In genomic region chr17:16915752-16916556, GRCh38 we compare ENCODE assay signal across 8 cellular contexts. TPM values are rescaled to one million over a fixed set of nuclear protein-coding genes. Genes with fewer than 3 reads are reported as not detected.
A peak's percentile ranks its signal among the peaks of the same experiment; 100 is the strongest.
DNase-seq lines count a peak whose midpoint lies in the region; ATAC-seq and TF ChIP-seq lines count a peak whose summit lies in the region.

No MANE protein-coding gene starts in this region.

- peak; percentile 36 for TF ChIP-seq CTCF in CD4-positive, alpha-beta T cell (IDR thresholded peaks at IDR 0.05)

- intact Hi-C loops in CD4-positive, alpha-beta T cell (cut with DNase I, micrococcal nuclease) = no loop called here

- H3K27me3 Mint-ChIP-seq in CD4-positive, alpha-beta T cell = no peaks in the 10 kb centered on the region
- H3K27me3 Mint-ChIP-seq in activated naive CD8-positive, alpha-beta T cell treated with anti-CD3 and anti-CD28 coated beads, Interleukin-2, amount 50 U/mL, for 24 hours = peaks cover 2% of the 10 kb centered on the region

- peaks cover 23% of the 10 kb centered on the region for H3K4me1 Mint-ChIP-seq in CD4-positive, alpha-beta T cell (ENCODE audit: low read depth)
- H3K4me1 Mint-ChIP-seq in activated naive CD8-positive, alpha-beta T cell treated with anti-CD3 and anti-CD28 coated beads, Interleukin-2, amount 50 U/mL, for 24 hours = peaks cover 11% of the 10 kb centered on the region
- peaks cover 7% of the 10 kb centered on the region for H3K4me1 Mint-ChIP-seq in stimulated activated effector memory CD8-positive, alpha-beta T cell treated with anti-CD3 and anti-CD28 coated beads, Interleukin-12 subunit alpha, Interleukin-12 subunit beta, amount 100 ng/mL, for 72 hours

- CTCF ChIA-PET in CD4-positive, alpha-beta T cell (lab: Charles Lee) = no interaction called here

- POLR2A ChIA-PET in CD4-positive, alpha-beta T cell (lab: Charles Lee) = no interaction called here

- DNase-seq in CD4-positive, alpha-beta T cell = peak in 1 of 10 experiments; percentile 18
- DNase-seq in GM19240 (ENCODE audit: insufficient read length, low spot score) (peak; percentile 80), NCI-H345 (lab: John Stamatoyannopoulos, UW) (peak; percentile 44), iPS-NIHi11 (ENCODE audit: low spot score) (peak; percentile 86), NCI-H1048 (lab: John Stamatoyannopoulos, UW) (no peak)
- peak; percentile 46 for DNase-seq in activated naive CD8-positive, alpha-beta T cell treated with anti-CD3 and anti-CD28 coated beads, Interleukin-2, amount 50 U/mL, for 24 hours
- DNase-seq in stimulated activated effector memory CD8-positive, alpha-beta T cell treated with anti-CD3 and anti-CD28 coated beads, Interleukin-12 subunit alpha, Interleukin-12 subunit beta, amount 100 ng/mL, for 72 hours (ENCODE audit: low spot score in 2 of 2) = peak; percentile 30 to 69

- no peaks in the 10 kb centered on the region for H3K9me3 ChIP-seq in CD4-positive, alpha-beta T cell (ENCODE audit: control insufficient read depth, low read length)

- H3K27ac Mint-ChIP-seq in CD4-positive, alpha-beta T cell = no peak overlapping the region
- H3K27ac Mint-ChIP-seq in activated naive CD8-positive, alpha-beta T cell treated with anti-CD3 and anti-CD28 coated beads, Interleukin-2, amount 50 U/mL, for 24 hours = no peak overlapping the region
- no peak overlapping the region for H3K27ac Mint-ChIP-seq in stimulated activated effector memory CD8-positive, alpha-beta T cell treated with anti-CD3 and anti-CD28 coated beads, Interleukin-12 subunit alpha, Interleukin-12 subunit beta, amount 100 ng/mL, for 72 hours

- H3K4me3 Mint-ChIP-seq in CD4-positive, alpha-beta T cell = no peak overlapping the region
- H3K4me3 Mint-ChIP-seq in activated naive CD8-positive, alpha-beta T cell treated with anti-CD3 and anti-CD28 coated beads, Interleukin-2, amount 50 U/mL, for 24 hours = no peak overlapping the region
- H3K4me3 Mint-ChIP-seq in stimulated activated effector memory CD8-positive, alpha-beta T cell treated with anti-CD3 and anti-CD28 coated beads, Interleukin-12 subunit alpha, Interleukin-12 subunit beta, amount 100 ng/mL, for 72 hours = no peak overlapping the region

- ATAC-seq in CD4-positive, alpha-beta T cell (ENCODE audit: poor library complexity) = no peak
- ATAC-seq in activated naive CD8-positive, alpha-beta T cell treated with anti-CD3 and anti-CD28 coated beads, Interleukin-2, amount 50 U/mL, for 24 hours = peak; percentile 61
- peak; percentile 74 for ATAC-seq in stimulated activated effector memory CD8-positive, alpha-beta T cell treated with anti-CD3 and anti-CD28 coated beads, Interleukin-12 subunit alpha, Interleukin-12 subunit beta, amount 100 ng/mL, for 72 hours
- no peak for ATAC-seq in HG03139 (IDR thresholded peaks at IDR 0.05; ENCODE audit: unreplicated experiment)

- H3K36me3 Mint-ChIP-seq in CD4-positive, alpha-beta T cell (ENCODE audit: low read depth) = no peaks in the 10 kb centered on the region
- no peaks in the 10 kb centered on the region for H3K36me3 Mint-ChIP-seq in activated naive CD8-positive, alpha-beta T cell treated with anti-CD3 and anti-CD28 coated beads, Interleukin-2, amount 50 U/mL, for 24 hours (ENCODE audit: low read depth)
- H3K36me3 Mint-ChIP-seq in stimulated activated effector memory CD8-positive, alpha-beta T cell treated with anti-CD3 and anti-CD28 coated beads, Interleukin-12 subunit alpha, Interleukin-12 subunit beta, amount 100 ng/mL, for 72 hours = no peaks in the 10 kb centered on the region

- no peaks in the 10 kb centered on the region for H3K9me3 Mint-ChIP-seq in CD4-positive, alpha-beta T cell
- H3K9me3 Mint-ChIP-seq in activated naive CD8-positive, alpha-beta T cell treated with anti-CD3 and anti-CD28 coated beads, Interleukin-2, amount 50 U/mL, for 24 hours = no peaks in the 10 kb centered on the region
- no peaks in the 10 kb centered on the region for H3K9me3 Mint-ChIP-seq in stimulated activated effector memory CD8-positive, alpha-beta T cell treated with anti-CD3 and anti-CD28 coated beads, Interleukin-12 subunit alpha, Interleukin-12 subunit beta, amount 100 ng/mL, for 72 hours

- H3K27me3 ChIP-seq in CD4-positive, alpha-beta T cell (ENCODE audit: control insufficient read depth, insufficient read depth, low read length) = no peaks in the 10 kb centered on the region

- H3K27ac ChIP-seq in CD4-positive, alpha-beta T cell (ENCODE audit: low read depth, low read length) = no peak overlapping the region

RNA-seq across cellular contexts. Expression of gene TNFRSF13B, which starts 56.0 kb away (rescaled TPM):
- total RNA-seq in CD4-positive, alpha-beta T cell = not detected

Comparison
In these comparisons a context has a peak if more than half of its experiments do, and no peak if none do; other contexts are left out.
1. ATAC-seq: peak in activated naive CD8-positive, alpha-beta T cell treated with anti-CD3 and anti-CD28 coated beads, Interleukin-2, amount 50 U/mL, for 24 hours (single experiment) and stimulated activated effector memory CD8-positive, alpha-beta T cell treated with anti-CD3 and anti-CD28 coated beads, Interleukin-12 subunit alpha, Interleukin-12 subunit beta, amount 100 ng/mL, for 72 hours (single experiment); none in CD4-positive, alpha-beta T cell (single experiment) and HG03139 (single experiment).